ENCODE assay signal across 1 cellular context in genomic region chr2:17479875-17480274, GRCh38.
A peak's percentile ranks its signal among the peaks of the same experiment; 100 is the strongest.
TF ChIP-seq lines count a peak whose summit lies in the region.

No MANE protein-coding gene starts in this region.

TF ChIP-seq in liver, 16 proteins besides CTCF, POLR2A, EP300 and RAD21 (continued from another document):
- TF ChIP-seq REST (IDR thresholded peaks at IDR 0.05) (peak; percentile 40), FOXA1 (IDR thresholded peaks at IDR 0.05) (no peak), GABPA (IDR thresholded peaks at IDR 0.05 in 1 of 2, conservative IDR thresholded peaks at IDR 0.05 in 1 of 2) (no peak), JUND (IDR thresholded peaks at IDR 0.05) (peak; percentile 91 to 96), HNF4A (conservative IDR thresholded peaks at IDR 0.05) (peak; percentile 85 to 91), NR2F2 (IDR thresholded peaks at IDR 0.05) (no peak), YY1 (IDR thresholded peaks at IDR 0.05) (peak; percentile 38), FOXA2 (IDR thresholded peaks at IDR 0.05) (peak; percentile 53), TAF1 (conservative IDR thresholded peaks at IDR 0.05) (no peak), HNF4G (IDR thresholded peaks at IDR 0.05) (peak; percentile 56)
